In the genomic region with DNA sequence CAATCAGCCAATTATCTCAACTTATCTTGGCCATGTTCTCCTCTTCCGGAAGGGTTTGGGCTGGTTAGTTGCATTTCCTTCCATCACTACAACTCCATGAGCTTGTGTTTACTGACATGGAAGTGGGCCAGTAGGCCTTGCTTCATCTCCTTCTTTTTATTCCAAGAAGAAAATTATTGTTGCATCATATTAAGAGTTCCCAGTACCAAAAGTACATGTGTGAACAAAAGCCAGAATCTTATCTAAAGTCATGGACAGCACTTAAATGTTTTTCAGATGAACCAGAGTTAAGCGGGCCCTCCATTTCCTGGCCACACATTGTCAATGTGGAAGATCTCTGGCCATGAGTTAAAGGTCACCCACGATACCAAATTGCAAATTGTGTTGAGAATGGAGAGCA, we compare ENCODE assay signal across 12 cellular contexts.
DNase-seq lines count a peak whose midpoint lies in the region; TF ChIP-seq lines count a peak whose summit lies in the region.
"Had no signal": no experiment of that assay in that cellular context is flagged by ENCODE, and none has a peak within 500 bp of the region (broad histone marks: within the 10 kb centered on the region; RNA-seq: fewer than 3 reads in every experiment).

No MANE protein-coding gene starts in this region.

- intact Hi-C loops in prostate gland (cut with DNase I) = no loop called here

- H3K27ac ChIP-seq in prostate gland = no peak overlapping the region

- 17% methylated on average over 3 of the region's 3 CpGs for WGBS in prostate gland

- DNase-seq in AG08395 (ENCODE audit: low spot score) = peak; percentile 60
- peak; percentile 68 for DNase-seq in RPMI7951 (ENCODE audit: low read depth)
- DNase-seq in fibroblast of villous mesenchyme (ENCODE audit: low read depth) = peak; percentile 95
- peak; percentile 17 for DNase-seq in prostate gland (ENCODE audit: low spot score)
- no peak for DNase-seq in activated T-cell treated with anti-CD3 and anti-CD28 coated beads, Interleukin-2, amount 50 U/mL, for 1 hour
- no peak for DNase-seq in globus pallidus (ENCODE audit: low spot score)
- no peak for DNase-seq in erythroblast (lab: John Stamatoyannopoulos, UW)
- DNase-seq in glomerular visceral epithelial cell (ENCODE audit: extremely low spot score) = no peak
- DNase-seq: activated CD8-positive, alpha-beta T cell treated with anti-CD3 and anti-CD28 coated beads for 36 hours; activated gamma-delta T cell treated with Interleukin-2 at 50 U/mL for 16 hours; DND-41; Kasumi-1 had no signal

- H3K4me1 ChIP-seq in prostate gland (replicated peaks) = no peaks in the 10 kb centered on the region

- TF ChIP-seq POLR2A in prostate gland (IDR thresholded peaks at IDR 0.05) (no peak), erythroblast (IDR thresholded peaks at IDR 0.05; ENCODE audit: low read length) (no peak)

- no peaks in the 10 kb centered on the region for H3K27me3 ChIP-seq in prostate gland (replicated peaks; ENCODE audit: insufficient read depth)

- no peaks in the 10 kb centered on the region for H3K36me3 ChIP-seq in prostate gland

- no peaks in the 10 kb centered on the region for H3K9me3 ChIP-seq in prostate gland

- TF ChIP-seq CTCF in fibroblast of villous mesenchyme (IDR thresholded peaks at IDR 0.05; ENCODE audit: insufficient read depth, low read depth, low read length) = no peak
- TF ChIP-seq CTCF in prostate gland (IDR thresholded peaks at IDR 0.05) = no peak

- no peak overlapping the region for H3K4me3 ChIP-seq in fibroblast of villous mesenchyme (ENCODE audit: low read depth, low read length)
- H3K4me3 ChIP-seq in prostate gland = no peak overlapping the region

Comparison
In these comparisons a context has a peak if more than half of its experiments do, and no peak if none do; other contexts are left out.
1. DNase-seq: peak in AG08395 (single experiment), RPMI7951 (single experiment), fibroblast of villous mesenchyme (single experiment) and prostate gland (single experiment); none in activated T-cell treated with anti-CD3 and anti-CD28 coated beads, Interleukin-2, amount 50 U/mL, for 1 hour (single experiment), globus pallidus (single experiment), erythroblast (0 of 2) and glomerular visceral epithelial cell (single experiment).